Comparison of ENCODE assay signal across 29 cellular contexts in genomic region chr1:55339681-55340080, GRCh38.
"Had no signal": no experiment of that assay in that cellular context is flagged by ENCODE, and none has a peak within 500 bp of the region (broad histone marks: within the 10 kb centered on the region; RNA-seq: fewer than 3 reads in every experiment).

No MANE protein-coding gene starts in this region.

- H3K4me1 Mint-ChIP-seq: natural killer cell; neural progenitor cell; stimulated activated naive CD8-positive, alpha-beta T cell treated with anti-CD3 and anti-CD28 coated beads, Interleukin-15, amount 100 ng/mL, for 72 hours had no signal

- H3K27ac Mint-ChIP-seq: natural killer cell; nephron; neural progenitor cell; progenitor cell of endocrine pancreas; stimulated activated memory B cell treated with anti-CD40 and anti-IgM and Interleukin-4, amounts not matched to agents 10 μg/mL and 1 μg/mL and 100 μg/mL, for 72 hours; stimulated activated naive CD8-positive, alpha-beta T cell treated with anti-CD3 and anti-CD28 coated beads, Interleukin-15, amount 100 ng/mL, for 72 hours; type B pancreatic cell had no signal

- H3K4me3 Mint-ChIP-seq: natural killer cell; nephron; neural progenitor cell; stimulated activated memory B cell treated with anti-CD40 and anti-IgM and Interleukin-4, amounts not matched to agents 10 μg/mL and 1 μg/mL and 100 μg/mL, for 72 hours; stimulated activated naive CD8-positive, alpha-beta T cell treated with anti-CD3 and anti-CD28 coated beads, Interleukin-15, amount 100 ng/mL, for 72 hours; type B pancreatic cell had no signal

- H3K27me3 ChIP-seq: neural progenitor cell, ovary, right lobe of liver, sigmoid colon, suprapubic skin, testis, tibial artery, transverse colon, upper lobe of right lung, uterus had no signal

- H3K4me3 ChIP-seq: neural progenitor cell, ovary, psoas muscle, right lobe of liver, sigmoid colon, suprapubic skin, testis, tibial artery, transverse colon, upper lobe of right lung, uterus had no signal

- H2AFZ ChIP-seq: neural progenitor cell, parathyroid adenoma had no signal

- H3K36me3 ChIP-seq: neural progenitor cell, ovary, right lobe of liver, sigmoid colon, suprapubic skin, tibial artery, transverse colon, upper lobe of right lung, uterus had no signal

- DNase-seq: natural killer cell; occipital lobe; ovary; posterior cingulate gyrus; psoas muscle; right cardiac atrium; right lobe of liver; sigmoid colon; small intestine; stimulated activated CD4-positive, alpha-beta T cell treated with anti-CD3 and anti-CD28 coated beads, Interleukin-15, amount 100 ng/mL, for 24 hours; stimulated activated CD4-positive, alpha-beta T cell treated with anti-CD3 and anti-CD28 coated beads, Interleukin-2, amount 100 ng/mL, for 24 hours; stimulated activated CD4-positive, alpha-beta T cell treated with anti-CD3 and anti-CD28 coated beads, Interleukin-2, amount 100 ng/mL, for 48 hours; stimulated activated CD4-positive, alpha-beta T cell treated with anti-CD3 and anti-CD28 coated beads, Interleukin-4, amount 100 ng/mL, for 24 hours; stimulated activated naive CD4-positive, alpha-beta T cell; stimulated activated naive CD8-positive, alpha-beta T cell treated with anti-CD3 and anti-CD28 coated beads, Interleukin-15, amount 100 ng/mL, for 72 hours; stimulated activated naive CD8-positive, alpha-beta T cell treated with anti-CD3 and anti-CD28 coated beads, Interleukin-15, Interleukin-2, amounts not matched to agents 100 U/mL and 50 U/mL, for 24 hours; substantia nigra; testis; tibial artery; transverse colon; upper lobe of right lung; uterus had no signal

- H3K4me1 ChIP-seq: neural progenitor cell, parathyroid adenoma, psoas muscle, sigmoid colon, suprapubic skin, testis, tibial artery, transverse colon, upper lobe of right lung, uterus had no signal

- H3K9me3 ChIP-seq: ovary, psoas muscle, right lobe of liver, sigmoid colon, suprapubic skin, testis, transverse colon, upper lobe of right lung, uterus had no signal

- H3K9ac ChIP-seq: neural progenitor cell, parathyroid adenoma had no signal

- H3K4me2 ChIP-seq: neural progenitor cell had no signal

- H3K27ac ChIP-seq: neural progenitor cell, ovary, parathyroid adenoma, psoas muscle, right lobe of liver, sigmoid colon, suprapubic skin, testis, tibial artery, transverse colon, upper lobe of right lung, uterus had no signal

- ATAC-seq: natural killer cell; psoas muscle; right cardiac atrium; right lobe of liver; stimulated activated memory B cell treated with anti-CD40 and anti-IgM and Interleukin-4, amounts not matched to agents 10 μg/mL and 1 μg/mL and 100 μg/mL, for 72 hours; stimulated activated naive CD8-positive, alpha-beta T cell treated with anti-CD3 and anti-CD28 coated beads, Interleukin-15, amount 100 ng/mL, for 72 hours; stimulated activated naive CD8-positive, alpha-beta T cell treated with anti-CD3 and anti-CD28 coated beads, Interleukin-15, Interleukin-2, amounts not matched to agents 100 U/mL and 50 U/mL, for 24 hours; upper lobe of right lung had no signal

- H3K36me3 Mint-ChIP-seq: natural killer cell, neural progenitor cell, type B pancreatic cell had no signal
